35 cellular contexts compared by ENCODE assay signal in genomic region chr17:52287611-52288010, GRCh38.
"Had no signal": no experiment of that assay in that cellular context is flagged by ENCODE, and none has a peak within 500 bp of the region (broad histone marks: within the 10 kb centered on the region; RNA-seq: fewer than 3 reads in every experiment).

No MANE protein-coding gene starts in this region.

- DNase-seq: Karpas-422, Kasumi-1, MG63, MM.1S, MV-4-11, NCI-H1048, NCI-H1092, NCI-H1092 treated with DMSO at 0.1 percent for 48 hours, NCI-H1105, NCI-H1105 treated with DMSO at 0.1 percent for 48 hours, NCI-H1417, NCI-H1417 treated with DMSO at 0.1 percent for 48 hours, NCI-H1436, NCI-H1436 treated with DMSO at 0.1 percent for 48 hours, NCI-H146, NCI-H1694, NCI-H1694 treated with DMSO at 0.1 percent for 48 hours, NCI-H187, NCI-H187 treated with DMSO at 0.1 percent for 48 hours, NCI-H1930, NCI-H2029, NCI-H2029 treated with DMSO at 0.1 percent for 48 hours, NCI-H2081, NCI-H2081 treated with DMSO at 0.1 percent for 48 hours, NCI-H2107, NCI-H2171, NCI-H2171 treated with DMSO at 0.1 percent for 48 hours, NCI-H2227 treated with DMSO at 0.1 percent for 48 hours, NCI-H226, NCI-H345, NCI-H446, NCI-H446 treated with DMSO at 0.1 percent for 48 hours, NCI-H510A, NCI-H510A treated with DMSO at 0.1 percent for 48 hours, NCI-H524 had no signal
